ENCODE assay signal across 8 cellular contexts in the genomic region with DNA sequence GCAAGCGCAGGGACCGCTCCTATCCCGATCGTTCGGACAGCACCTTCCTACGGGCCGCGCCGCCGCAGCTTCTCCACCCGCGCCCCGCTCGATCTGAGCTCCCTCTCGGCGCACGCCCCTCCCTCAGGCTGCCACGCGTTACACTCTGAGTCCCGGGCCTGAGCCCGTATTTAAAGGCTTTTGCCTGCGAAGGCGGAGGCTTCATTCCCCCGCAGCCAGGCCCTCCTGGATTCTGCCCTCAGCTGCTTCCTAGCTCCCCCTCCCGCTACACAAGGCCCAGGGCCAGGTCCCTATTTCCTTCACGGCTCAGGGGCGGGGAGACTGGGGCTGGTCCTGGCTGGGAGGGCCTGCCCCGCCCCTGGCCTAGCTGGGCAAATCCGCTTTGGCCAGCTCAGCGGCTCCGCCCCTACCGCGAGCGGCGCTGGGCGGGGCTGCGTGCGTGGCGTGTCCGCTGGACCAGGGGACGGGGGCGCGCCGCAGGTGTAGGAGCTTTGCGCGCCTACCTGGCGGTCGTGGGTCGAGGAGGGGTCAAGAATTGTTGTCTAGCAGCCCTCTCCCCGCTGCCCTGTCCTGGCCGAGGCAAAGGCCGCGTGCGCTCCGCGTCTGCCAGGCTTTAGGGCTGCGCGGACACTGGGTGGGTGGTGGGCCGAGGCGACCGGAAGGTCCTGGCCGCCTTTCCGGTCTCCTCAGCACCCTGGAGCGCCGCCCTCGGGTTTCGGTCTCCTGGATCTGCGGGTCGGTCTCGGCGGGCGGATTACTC. TPM values are rescaled to one million over a fixed set of nuclear protein-coding genes. Genes with fewer than 3 reads are reported as not detected.
DNase-seq lines count a peak whose midpoint lies in the region; ATAC-seq and TF ChIP-seq lines count a peak whose summit lies in the region.

A gene (minus strand): TSS at position 144 of the 760 bp plus-strand sequence. CDS start 5,927 bp downstream, outside the sequence.

- H2AFZ ChIP-seq in PC-9, result peak within 1 kb of the TSS; percentile 56; the same call in 1 of the 2 replicates

- H3K36me3 ChIP-seq in PC-9 (ENCODE audit: low read depth), result peaks cover 39% of the 10 kb centered on the region
- H3K36me3 ChIP-seq in mucosa of rectum (ENCODE audit: control insufficient read depth in 2 of 2, insufficient read depth in 2 of 2, low read length in 2 of 2), result peaks cover 0 to 4% of the 10 kb centered on the region in 2 donors

- CTCF ChIA-PET in PC-9 (lab: Charles Lee), result interaction anchor here (0.6 to 0.7 kb wide), 2 partner anchors 11 to 112 kb away, joined by 3 to 5 read pairs; no protein-coding TSS in a partner anchor

- peak within 1 kb of the TSS; percentile 70 for H3K4me3 ChIP-seq in Jurkat, Clone E6-1 (ENCODE audit: low read length)
- H3K4me3 ChIP-seq in PC-9, result peak within 1 kb of the TSS; percentile 78
- peak within 1 kb of the TSS; percentile 81 for H3K4me3 ChIP-seq in epithelial cell of proximal tubule (ENCODE audit: low read depth, low read length)
- peak within 1 kb of the TSS; percentile 96 to 97 for H3K4me3 ChIP-seq in mucosa of rectum (ENCODE audit: low read length in 2 of 2)

- H3K27me3 ChIP-seq in PC-9 (ENCODE audit: insufficient read depth, low read depth) (no peaks in the 10 kb centered on the region), mucosa of rectum (ENCODE audit: control insufficient read depth in 2 of 2, insufficient read depth in 2 of 2, low read length in 2 of 2) (no peaks in the 10 kb centered on the region)

- DNase-seq in DMS53 (lab: John Stamatoyannopoulos, UW) (peak; percentile 100), PC-9 (peak; percentile 93 to 98), epithelial cell of proximal tubule (ENCODE audit: low read depth) (peak; percentile 76)
- DNase-seq in Jurkat, Clone E6-1 (ENCODE audit: low read depth, low spot score), result peak; percentile 82
- DNase-seq in activated T-cell treated with anti-CD3 and anti-CD28 coated beads, Interleukin-2, amount 50 U/mL, for 1 hour, result peak; percentile 93
- peak; percentile 92 for DNase-seq in stimulated activated CD8-positive, alpha-beta memory T cell treated with anti-CD3 and anti-CD28 coated beads, Interleukin-4, amount 100 ng/mL, for 48 hours

- peak within 1 kb of the TSS; percentile 83 to 98 for H3K9ac ChIP-seq in mucosa of rectum (ENCODE audit: low read depth in 1 of 2, low read length in 2 of 2)

- H3K4me1 ChIP-seq in PC-9 (replicated peaks; ENCODE audit: insufficient read depth), result peaks cover 40% of the 10 kb centered on the region
- peaks cover 4 to 14% of the 10 kb centered on the region in 2 donors for H3K4me1 ChIP-seq in mucosa of rectum (ENCODE audit: control insufficient read depth in 2 of 2, insufficient read depth in 2 of 2, low read length in 2 of 2)

- H3K79me2 ChIP-seq in PC-9 (ENCODE audit: low read depth), result peaks cover 86% of the 10 kb centered on the region

- peaks cover 7% of the 10 kb centered on the region for H4K20me1 ChIP-seq in PC-9 (ENCODE audit: insufficient read depth)

- ATAC-seq in GM21619 (IDR thresholded peaks at IDR 0.05; ENCODE audit: unreplicated experiment), result peak; percentile 94

- no TSS peak for BruUV-seq in PC-9 (replicated peaks; lab: Mats Ljungman, UMichigan)

- peaks cover 28% of the 10 kb centered on the region for H3F3A ChIP-seq in PC-9 (ENCODE audit: insufficient read depth, low read depth)

- intact Hi-C loops in PC-9 (cut with micrococcal nuclease; ENCODE audit: unreplicated experiment), result loop anchor here (1.0 to 5.0 kb wide), 3 partner anchors 60 to 170 kb away; a partner anchor contains a TSS

- H3K9me3 ChIP-seq in PC-9 (ENCODE audit: insufficient read depth, low read depth), result peaks cover 24% of the 10 kb centered on the region
- no peaks in the 10 kb centered on the region for H3K9me3 ChIP-seq in mucosa of rectum (ENCODE audit: control insufficient read depth in 2 of 2, low read length in 2 of 2)

- H3K9me2 ChIP-seq in PC-9 (ENCODE audit: insufficient read depth), result no peaks in the 10 kb centered on the region

- H3K4me2 ChIP-seq in PC-9, result peak within 1 kb of the TSS; percentile 85

- POLR2A ChIA-PET in PC-9 (lab: Charles Lee; ENCODE audit: unreplicated experiment), result interaction anchor here (0.5 to 1.3 kb wide), 17 partner anchors 15 to 1988 kb away, joined by 3 to 18 read pairs (median 4); a partner anchor contains a TSS

- no peak for TF ChIP-seq CTCF in PC-9 (conservative IDR thresholded peaks at IDR 0.05)
- no peak for TF ChIP-seq CTCF in epithelial cell of proximal tubule (conservative IDR thresholded peaks at IDR 0.05; ENCODE audit: low read depth, low read length)

- H3K27ac ChIP-seq in PC-9, result peak within 1 kb of the TSS; percentile 95
- H3K27ac ChIP-seq in mucosa of rectum (ENCODE audit: low read depth in 2 of 2, low read length in 2 of 2), result peak within 1 kb of the TSS; percentile 96 to 97

RNA-seq across cellular contexts. Expression of the gene that starts here (rescaled TPM):
- polyA plus RNA-seq in Jurkat, Clone E6-1 (2012; ENCODE audit: insufficient read depth, insufficient read length), result 15.8 TPM
- total RNA-seq in PC-9 (2021), result 88.6 and 98.5 TPM in 2 replicates
- total RNA-seq in epithelial cell of proximal tubule, result 60.9 and 97.4 TPM in 2 replicates

Comparison
In these comparisons a context has a peak if more than half of its experiments do, and no peak if none do; other contexts are left out.
1. Peak in every context shown above with its lines: DNase-seq, ATAC-seq, H3K4me3 ChIP-seq and H3K27ac ChIP-seq.